17 cellular contexts compared by ENCODE assay signal in genomic region chr5:1727571-1727970, GRCh38.
DNase-seq lines count a peak whose midpoint lies in the region; ATAC-seq and TF ChIP-seq lines count a peak whose summit lies in the region.
"Had no signal": no experiment of that assay in that cellular context is flagged by ENCODE, and none has a peak within 500 bp of the region (broad histone marks: within the 10 kb centered on the region; RNA-seq: fewer than 3 reads in every experiment).

No MANE protein-coding gene starts in this region.

- H4K20me1 ChIP-seq in osteoblast (ENCODE audit: insufficient read depth, low read length): no peaks in the 10 kb centered on the region

- intact Hi-C loops in natural killer cell (cut with micrococcal nuclease): no loop called here
- intact Hi-C loops in colonic mucosa (cut with DNase I): no loop called here

- H3K36me3 Mint-ChIP-seq in natural killer cell treated with Interleukin-12 subunit alpha and Interleukin-12 subunit beta and Interleukin-15 and Interleukin-18, amount 100 ng/mL, for 72 hours: no peaks in the 10 kb centered on the region
- no peaks in the 10 kb centered on the region for H3K36me3 Mint-ChIP-seq in natural killer cell

- no peak overlapping the region for H3K4me3 Mint-ChIP-seq in natural killer cell treated with Interleukin-12 subunit alpha and Interleukin-12 subunit beta and Interleukin-15 and Interleukin-18, amount 100 ng/mL, for 72 hours
- H3K4me3 Mint-ChIP-seq in natural killer cell: no peak overlapping the region
- H3K4me3 Mint-ChIP-seq: activated CD8-positive, alpha-beta T cell treated with anti-CD3 and anti-CD28 coated beads for 36 hours; naive thymus-derived CD8-positive, alpha-beta T cell had no signal

- H3K27ac ChIP-seq in colonic mucosa: no peak overlapping the region
- no peak overlapping the region for H3K27ac ChIP-seq in osteoblast (ENCODE audit: low read depth, low read length)
- H3K27ac ChIP-seq: SK-N-MC had no signal

- H3K27ac Mint-ChIP-seq in natural killer cell treated with Interleukin-12 subunit alpha and Interleukin-12 subunit beta and Interleukin-15 and Interleukin-18, amount 100 ng/mL, for 72 hours: no peak overlapping the region
- no peak overlapping the region for H3K27ac Mint-ChIP-seq in natural killer cell
- H3K27ac Mint-ChIP-seq: activated CD8-positive, alpha-beta T cell treated with anti-CD3 and anti-CD28 coated beads for 36 hours had no signal

- no peak for ATAC-seq in natural killer cell treated with Interleukin-12 subunit alpha and Interleukin-12 subunit beta and Interleukin-15 and Interleukin-18, amount 100 ng/mL, for 72 hours
- ATAC-seq in natural killer cell (no peak), GM18498 (IDR thresholded peaks at IDR 0.05; ENCODE audit: unreplicated experiment) (no peak)
- ATAC-seq: activated CD8-positive, alpha-beta T cell treated with anti-CD3 and anti-CD28 coated beads for 36 hours; naive thymus-derived CD8-positive, alpha-beta T cell; Panc1; stimulated activated naive CD8-positive, alpha-beta T cell treated with anti-CD3 and anti-CD28 coated beads, Interleukin-15, Interleukin-2, amounts not matched to agents 100 U/mL and 50 U/mL, for 24 hours had no signal

- H3K9me3 ChIP-seq in colonic mucosa (no peaks in the 10 kb centered on the region), osteoblast (ENCODE audit: low read depth, low read length) (no peaks in the 10 kb centered on the region)

- H3K4me1 ChIP-seq in colonic mucosa (no peaks in the 10 kb centered on the region), osteoblast (ENCODE audit: insufficient read depth, low read length) (no peaks in the 10 kb centered on the region)

- DNase-seq in natural killer cell treated with Interleukin-12 subunit alpha and Interleukin-12 subunit beta and Interleukin-15 and Interleukin-18, amount 100 ng/mL, for 72 hours (ENCODE audit: low spot score): peak; percentile 38
- DNase-seq in natural killer cell (no peak), colonic mucosa (peak; percentile 10), osteoblast (ENCODE audit: insufficient read length, low spot score, missing footprints) (peak; percentile 45), ureter (ENCODE audit: low spot score) (peak; percentile 23), SW 1271 (lab: John Stamatoyannopoulos, UW) (no peak), NCI-H226 (no peak)
- DNase-seq: activated CD8-positive, alpha-beta T cell treated with anti-CD3 and anti-CD28 coated beads for 36 hours; caudate nucleus; effector memory CD4-positive, alpha-beta T cell; mesenchymal stem cell; NCI-H1436 treated with DMSO at 0.1 percent for 48 hours; stimulated activated naive CD8-positive, alpha-beta T cell treated with anti-CD3 and anti-CD28 coated beads, Interleukin-15, Interleukin-2, amounts not matched to agents 100 U/mL and 50 U/mL, for 24 hours had no signal

- no peaks in the 10 kb centered on the region for H3K9me3 Mint-ChIP-seq in natural killer cell treated with Interleukin-12 subunit alpha and Interleukin-12 subunit beta and Interleukin-15 and Interleukin-18, amount 100 ng/mL, for 72 hours
- H3K9me3 Mint-ChIP-seq in natural killer cell: no peaks in the 10 kb centered on the region
- H3K9me3 Mint-ChIP-seq: activated CD8-positive, alpha-beta T cell treated with anti-CD3 and anti-CD28 coated beads for 36 hours; naive thymus-derived CD8-positive, alpha-beta T cell had no signal

- H3K4me3 ChIP-seq in colonic mucosa (no peak overlapping the region), osteoblast (ENCODE audit: insufficient read depth, low read length) (no peak overlapping the region)
- H3K4me3 ChIP-seq: SK-N-MC had no signal

- H2AFZ ChIP-seq in osteoblast (ENCODE audit: low read length): no peak overlapping the region

- no peak overlapping the region for H3K4me2 ChIP-seq in osteoblast (ENCODE audit: insufficient read depth, low read length)

- TF ChIP-seq CTCF in natural killer cell (IDR thresholded peaks at IDR 0.05): no peak
- TF ChIP-seq CTCF in colonic mucosa (IDR thresholded peaks at IDR 0.05): no peak
- no peak for TF ChIP-seq CTCF in osteoblast (IDR thresholded peaks at IDR 0.05; ENCODE audit: extremely low read depth, low read depth, low read length)

- H3K79me2 ChIP-seq in osteoblast (ENCODE audit: insufficient read depth, low read length): no peaks in the 10 kb centered on the region

- no peak overlapping the region for H3K9ac ChIP-seq in colonic mucosa (ENCODE audit: low read depth in 2 of 2, low read length in 2 of 2)

- peaks cover 14 to 15% of the 10 kb centered on the region in 2 donors for H3K27me3 Mint-ChIP-seq in natural killer cell treated with Interleukin-12 subunit alpha and Interleukin-12 subunit beta and Interleukin-15 and Interleukin-18, amount 100 ng/mL, for 72 hours
- peaks cover 7 to 9% of the 10 kb centered on the region in 2 donors for H3K27me3 Mint-ChIP-seq in natural killer cell (ENCODE audit: low read depth in 2 of 2)

- H3K36me3 ChIP-seq in colonic mucosa (no peaks in the 10 kb centered on the region), osteoblast (ENCODE audit: insufficient read depth, low read length) (no peaks in the 10 kb centered on the region)

- H3K27me3 ChIP-seq in colonic mucosa (no peaks in the 10 kb centered on the region), osteoblast (ENCODE audit: insufficient read depth, low read length) (no peaks in the 10 kb centered on the region)

- no peaks in the 10 kb centered on the region for H3K4me1 Mint-ChIP-seq in natural killer cell treated with Interleukin-12 subunit alpha and Interleukin-12 subunit beta and Interleukin-15 and Interleukin-18, amount 100 ng/mL, for 72 hours (ENCODE audit: low read depth in 2 of 2)
- H3K4me1 Mint-ChIP-seq in natural killer cell: peaks cover 0 to 6% of the 10 kb centered on the region in 2 donors

Comparison
In these comparisons a context has a peak if more than half of its experiments do, and no peak if none do; other contexts are left out.
1. DNase-seq: peak in natural killer cell treated with Interleukin-12 subunit alpha and Interleukin-12 subunit beta and Interleukin-15 and Interleukin-18, amount 100 ng/mL, for 72 hours (single experiment), colonic mucosa (single experiment), osteoblast (single experiment) and ureter (single experiment); none in natural killer cell (single experiment), SW 1271 (0 of 2) and NCI-H226 (single experiment).